Comparison of ENCODE assay signal across 17 cellular contexts in the genomic region with DNA sequence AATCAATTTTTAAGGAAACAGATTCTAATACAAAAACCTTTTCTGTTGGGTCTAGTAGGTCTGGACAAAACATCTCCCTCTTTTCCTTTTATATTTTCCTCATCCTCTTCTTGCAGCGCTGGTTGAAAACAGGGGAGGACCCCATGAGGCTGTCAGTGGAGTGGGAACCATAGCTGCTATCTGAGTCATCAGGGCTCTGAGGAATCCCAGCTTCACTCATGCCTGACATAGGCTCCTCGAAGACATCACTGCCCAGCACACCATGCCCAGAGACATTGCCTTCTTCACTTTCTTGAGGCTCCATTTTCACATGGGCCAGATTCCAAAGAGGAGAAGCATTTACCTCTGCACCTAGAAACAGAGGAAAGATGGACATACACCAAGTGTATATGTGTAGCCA. TPM values are rescaled to one million over a fixed set of nuclear protein-coding genes. Genes with fewer than 3 reads are reported as not detected.
DNase-seq lines count a peak whose midpoint lies in the region; ATAC-seq and TF ChIP-seq lines count a peak whose summit lies in the region.
"Had no signal": no experiment of that assay in that cellular context is flagged by ENCODE, and none has a peak within 500 bp of the region (broad histone marks: within the 10 kb centered on the region; RNA-seq: fewer than 3 reads in every experiment).

No MANE protein-coding gene starts in this region.

- H3K4me3 ChIP-seq in IMR-90 (ENCODE audit: insufficient read depth, low read depth, low read length) (no peak overlapping the region), kidney epithelial cell (ENCODE audit: low read depth, low read length) (no peak overlapping the region)
- H3K4me3 ChIP-seq: right lobe of liver had no signal

- H3K4me1 Mint-ChIP-seq in activated naive CD8-positive, alpha-beta T cell (ENCODE audit: low read depth), result peaks cover 24% of the 10 kb centered on the region
- no peaks in the 10 kb centered on the region for H3K4me1 Mint-ChIP-seq in nephron progenitor cell
- H3K4me1 Mint-ChIP-seq: CD14-positive monocyte had no signal

- TF ChIP-seq CTCF in IMR-90 (conservative IDR thresholded peaks at IDR 0.05; ENCODE audit: low read depth, low read length) (no peak), kidney epithelial cell (IDR thresholded peaks at IDR 0.05; ENCODE audit: insufficient read depth, low read length, poor library complexity, severe bottlenecking) (no peak), nephron progenitor cell (IDR thresholded peaks at IDR 0.05) (no peak)

- H2BK15ac ChIP-seq in IMR-90 (ENCODE audit: low read depth, low read length), result no peak overlapping the region

- H3K36me3 ChIP-seq in IMR-90 (ENCODE audit: control insufficient read depth, insufficient read depth, low read length), result peaks cover 45% of the 10 kb centered on the region
- H3K36me3 ChIP-seq in kidney epithelial cell (ENCODE audit: control insufficient read depth, insufficient read depth, low read length), result no peaks in the 10 kb centered on the region

- H3K36me3 Mint-ChIP-seq in activated naive CD8-positive, alpha-beta T cell, result peaks cover 12% of the 10 kb centered on the region
- H3K36me3 Mint-ChIP-seq in nephron progenitor cell (ENCODE audit: low read depth), result peaks cover 59% of the 10 kb centered on the region

- H4K91ac ChIP-seq in IMR-90 (ENCODE audit: insufficient read depth, low read depth, low read length), result no peak overlapping the region

- H3K79me1 ChIP-seq in IMR-90 (ENCODE audit: low read depth in 1 of 2, low read length in 2 of 2), result peaks cover 5 to 7% of the 10 kb centered on the region in 2 experiments; a peak in 2 of 4 replicates

- H3K4me1 ChIP-seq in IMR-90 (ENCODE audit: control insufficient read depth, insufficient read depth, low read length), result no peaks in the 10 kb centered on the region; the same call in 1 of the 2 replicates

- no peak overlapping the region for H2AK5ac ChIP-seq in IMR-90 (ENCODE audit: low read depth, low read length)

- H2AK9ac ChIP-seq in IMR-90 (replicated peaks; ENCODE audit: low read depth, low read length, poor library complexity), result no peak overlapping the region

- H2BK20ac ChIP-seq in IMR-90 (ENCODE audit: low read depth, low read length), result no peak overlapping the region

- no peaks in the 10 kb centered on the region for H3K9me3 ChIP-seq in IMR-90 (ENCODE audit: control insufficient read depth, insufficient read depth, low read length)
- H3K9me3 ChIP-seq: neutrophil, right lobe of liver had no signal

- H3K4me2 ChIP-seq in IMR-90 (ENCODE audit: low read depth, low read length), result no peak overlapping the region

- no peak for TF ChIP-seq RAD21 in IMR-90 (IDR thresholded peaks at IDR 0.05; ENCODE audit: low read length)

- H3K56ac ChIP-seq in IMR-90 (ENCODE audit: extremely low read depth, insufficient read depth, low read length), result no peak overlapping the region

- H3K27me3 ChIP-seq in IMR-90 (ENCODE audit: control insufficient read depth, insufficient read depth, low read length) (no peaks in the 10 kb centered on the region), kidney epithelial cell (ENCODE audit: control insufficient read depth, insufficient read depth, low read length) (no peaks in the 10 kb centered on the region)
- H3K27me3 ChIP-seq: neutrophil, right lobe of liver had no signal

- H3K14ac ChIP-seq in IMR-90 (replicated peaks; ENCODE audit: low read depth, low read length), result no peak overlapping the region

- H3K9ac ChIP-seq in IMR-90 (ENCODE audit: low read depth, low read length), result no peak overlapping the region

- H3K23ac ChIP-seq in IMR-90 (ENCODE audit: low read depth, low read length), result no peak overlapping the region

- H3K4ac ChIP-seq in IMR-90 (ENCODE audit: low read depth, low read length), result no peak overlapping the region

- H4K8ac ChIP-seq in IMR-90 (ENCODE audit: low read depth in 2 of 2, low read length in 2 of 2), result no peak overlapping the region

- ATAC-seq in IMR-90 (ENCODE audit: low read depth) (peak; percentile 48), HG02642 (IDR thresholded peaks at IDR 0.05; ENCODE audit: poor library complexity, unreplicated experiment) (no peak)
- ATAC-seq: right lobe of liver had no signal

- H3K27me3 Mint-ChIP-seq in activated naive CD8-positive, alpha-beta T cell, result no peaks in the 10 kb centered on the region
- no peaks in the 10 kb centered on the region for H3K27me3 Mint-ChIP-seq in nephron progenitor cell (ENCODE audit: low read depth, poor library complexity)

- WGBS in IMR-90 (ENCODE audit: extremely low coverage in 2 of 2, insufficient read length in 1 of 2), 2 experiments, result 100% methylated on average over 1 of the region's 2 CpGs; no CpG with 5 or more reads in 1 of the 2 experiments

- POLR2A ChIA-PET in IMR-90 (lab: Charles Lee; ENCODE audit: unreplicated experiment), result no interaction called here

- H3K27ac Mint-ChIP-seq in activated naive CD8-positive, alpha-beta T cell, result peak overlapping the region; percentile 64
- H3K27ac Mint-ChIP-seq in nephron progenitor cell, result no peak overlapping the region

- intact Hi-C loops in IMR-90 (cut with micrococcal nuclease), result no loop called here

- no peak overlapping the region for H4K5ac ChIP-seq in IMR-90 (ENCODE audit: low read depth, low read length)

- in situ Hi-C loops in Caki2 (cut with HindIII; ENCODE audit: low pct_unique_long_range_greater_than_20kb, low sequenced_read_pairs) (no loop called here), IMR-90 (cut with MboI; ENCODE audit: low sequenced_read_pairs) (no loop called here)

- TF ChIP-seq POLR2A in IMR-90 (IDR thresholded peaks at IDR 0.05; ENCODE audit: low read depth, low read length), result no peak

- no peak overlapping the region for H2BK120ac ChIP-seq in IMR-90 (ENCODE audit: low read depth, low read length)

- no peak overlapping the region for H3K18ac ChIP-seq in IMR-90 (ENCODE audit: low read depth, low read length)

- H3K4me3 Mint-ChIP-seq in activated naive CD8-positive, alpha-beta T cell, result no peak overlapping the region
- H3K4me3 Mint-ChIP-seq in nephron progenitor cell, result no peak overlapping the region
- H3K4me3 Mint-ChIP-seq: CD14-positive monocyte had no signal

- dilution Hi-C loops in IMR-90 (cut with HindIII; ENCODE audit: low sequenced_read_pairs, unreplicated experiment), result no loop called here

- DNase-seq in Caki2 (ENCODE audit: low read depth) (peak; percentile 56), IMR-90 (peak; percentile 43), kidney epithelial cell (ENCODE audit: low read depth) (peak; percentile 43), NCI-H1092 treated with DMSO at 0.1 percent for 48 hours (lab: John Stamatoyannopoulos, UW) (no peak), nephron progenitor cell (no peak)
- DNase-seq: activated CD4-positive, alpha-beta T cell treated with anti-CD3 and anti-CD28 coated beads, Interleukin-2, amount 50 U/mL, for 4 hours; activated gamma-delta T cell; central memory CD4-positive, alpha-beta T cell; DMS79; NCI-H187; NCI-H446; right lobe of liver; stimulated activated CD4-positive, alpha-beta T cell treated with anti-CD3 and anti-CD28 coated beads, Interleukin-1b, Interleukin-23, amount 100 ng/mL, for 48 hours had no signal

- H3K9me1 ChIP-seq in IMR-90 (ENCODE audit: insufficient read depth, low read length), result peaks cover 5% of the 10 kb centered on the region

- BruUV-seq in IMR-90 (replicated peaks; lab: Mats Ljungman, UMichigan), result no TSS peak

- peaks cover 4% of the 10 kb centered on the region; the same call in 1 of the 2 replicates for H4K20me1 ChIP-seq in IMR-90 (ENCODE audit: insufficient read depth, low read length)

- CTCF ChIA-PET in IMR-90 (lab: Yijun Ruan, JAX), result no interaction called here

- no peak overlapping the region for H3K27ac ChIP-seq in IMR-90 (ENCODE audit: insufficient read depth, low read length)
- H3K27ac ChIP-seq: neutrophil, right lobe of liver had no signal

- H2BK5ac ChIP-seq in IMR-90 (ENCODE audit: low read depth, low read length, poor library complexity, severe bottlenecking), result no peak overlapping the region

- H3K9me3 Mint-ChIP-seq in activated naive CD8-positive, alpha-beta T cell (ENCODE audit: low read depth), result no peaks in the 10 kb centered on the region
- no peaks in the 10 kb centered on the region for H3K9me3 Mint-ChIP-seq in nephron progenitor cell
- H3K9me3 Mint-ChIP-seq: CD14-positive monocyte had no signal

- H2AFZ ChIP-seq in IMR-90 (replicated peaks; ENCODE audit: low read length, poor library complexity), result no peak overlapping the region

TF ChIP-seq in IMR-90, 13 proteins besides CTCF, POLR2A, EP300 and RAD21 (continues in another document):
- TF ChIP-seq RCOR1 (IDR thresholded peaks at IDR 0.05; ENCODE audit: insufficient replicate concordance, low read length), result no peak
- TF ChIP-seq MXI1 (IDR thresholded peaks at IDR 0.05; ENCODE audit: borderline replicate concordance, low read depth, low read length), result no peak
- no peak for TF ChIP-seq NFE2L2 (IDR thresholded peaks at IDR 0.05; ENCODE audit: low read depth, low read length)

RNA-seq across cellular contexts. Expression of gene SUPT7L, which starts 10.0 kb away (rescaled TPM):
- total RNA-seq in Caki2 (2014; rRNA removed; shearing (Covaris generic); ENCODE audit: low replicate concordance), result 17.3 and 24.8 TPM in 2 replicates
- 16.7 and 23.1 TPM in 2 replicates for total RNA-seq in IMR-90 (2012; rRNA removed)
- polyA plus RNA-seq in IMR-90 (2012; rRNA removed), result 31.3 and 33.4 TPM in 2 replicates
- 12.7 and 15.6 TPM in 2 replicates for polyA plus RNA-seq in IMR-90 (2012; cell fraction: cytosol; rRNA removed)
- polyA plus RNA-seq in IMR-90 (2012; cell fraction: nucleus; rRNA removed; ENCODE audit: low replicate concordance), result 61.5 and 126 TPM in 2 replicates
- 25.6 and 36.3 TPM in 2 replicates for total RNA-seq in kidney epithelial cell

RNA-seq across cellular contexts. Expression of gene SLC4A1AP, which starts 10.3 kb away (rescaled TPM):
- total RNA-seq in Caki2 (2014; rRNA removed; shearing (Covaris generic); ENCODE audit: low replicate concordance), result 27.6 and 37.5 TPM in 2 replicates
- total RNA-seq in IMR-90 (2012; rRNA removed) (11.7 and 17.8 TPM in 2 replicates), kidney epithelial cell (25.0 and 26.4 TPM in 2 replicates)
- polyA plus RNA-seq in IMR-90 (2012; rRNA removed), result 13.3 and 13.6 TPM in 2 replicates
- polyA plus RNA-seq in IMR-90 (2012; cell fraction: cytosol; rRNA removed), result 4.5 and 5.5 TPM in 2 replicates
- polyA plus RNA-seq in IMR-90 (2012; cell fraction: nucleus; rRNA removed; ENCODE audit: low replicate concordance), result 8.7 and 10.3 TPM in 2 replicates

RNA-seq across cellular contexts. Expression of gene GPN1, which starts 24.5 kb away (rescaled TPM):
- 47.2 and 58.4 TPM in 2 replicates for total RNA-seq in Caki2 (2014; rRNA removed; shearing (Covaris generic); ENCODE audit: low replicate concordance)
- 53.0 and 63.8 TPM in 2 replicates for total RNA-seq in IMR-90 (2012; rRNA removed)
- polyA plus RNA-seq in IMR-90 (2012; rRNA removed), result 34.9 and 37.8 TPM in 2 replicates
- 15.2 and 19.7 TPM in 2 replicates for polyA plus RNA-seq in IMR-90 (2012; cell fraction: cytosol; rRNA removed)
- polyA plus RNA-seq in IMR-90 (2012; cell fraction: nucleus; rRNA removed; ENCODE audit: low replicate concordance), result 6.3 and 28.2 TPM in 2 replicates
- 55.2 and 58.3 TPM in 2 replicates for total RNA-seq in kidney epithelial cell

RNA-seq across cellular contexts. Expression of gene CCDC121, which starts 24.6 kb away (rescaled TPM):
- total RNA-seq in Caki2 (2014; rRNA removed; shearing (Covaris generic); ENCODE audit: low replicate concordance), result 3.7 and 6.0 TPM in 2 replicates
- total RNA-seq in IMR-90 (2012; rRNA removed) (2.0 and 2.2 TPM in 2 replicates), kidney epithelial cell (1.5 and 3.6 TPM in 2 replicates)
- 0.65 and 0.67 TPM in 2 replicates for polyA plus RNA-seq in IMR-90 (2012; rRNA removed)
- 0.12 and 0.47 TPM in 2 replicates for polyA plus RNA-seq in IMR-90 (2012; cell fraction: cytosol; rRNA removed)
- 0.72 and 1.5 TPM in 2 replicates for polyA plus RNA-seq in IMR-90 (2012; cell fraction: nucleus; rRNA removed; ENCODE audit: low replicate concordance)

Comparison
In these comparisons a context has a peak if more than half of its experiments do, and no peak if none do; other contexts are left out.
1. DNase-seq: peak in Caki2 (single experiment), IMR-90 (single experiment) and kidney epithelial cell (single experiment); none in NCI-H1092 treated with DMSO at 0.1 percent for 48 hours (single experiment) and nephron progenitor cell (single experiment).